9 cellular contexts compared by ENCODE assay signal in the genomic region with DNA sequence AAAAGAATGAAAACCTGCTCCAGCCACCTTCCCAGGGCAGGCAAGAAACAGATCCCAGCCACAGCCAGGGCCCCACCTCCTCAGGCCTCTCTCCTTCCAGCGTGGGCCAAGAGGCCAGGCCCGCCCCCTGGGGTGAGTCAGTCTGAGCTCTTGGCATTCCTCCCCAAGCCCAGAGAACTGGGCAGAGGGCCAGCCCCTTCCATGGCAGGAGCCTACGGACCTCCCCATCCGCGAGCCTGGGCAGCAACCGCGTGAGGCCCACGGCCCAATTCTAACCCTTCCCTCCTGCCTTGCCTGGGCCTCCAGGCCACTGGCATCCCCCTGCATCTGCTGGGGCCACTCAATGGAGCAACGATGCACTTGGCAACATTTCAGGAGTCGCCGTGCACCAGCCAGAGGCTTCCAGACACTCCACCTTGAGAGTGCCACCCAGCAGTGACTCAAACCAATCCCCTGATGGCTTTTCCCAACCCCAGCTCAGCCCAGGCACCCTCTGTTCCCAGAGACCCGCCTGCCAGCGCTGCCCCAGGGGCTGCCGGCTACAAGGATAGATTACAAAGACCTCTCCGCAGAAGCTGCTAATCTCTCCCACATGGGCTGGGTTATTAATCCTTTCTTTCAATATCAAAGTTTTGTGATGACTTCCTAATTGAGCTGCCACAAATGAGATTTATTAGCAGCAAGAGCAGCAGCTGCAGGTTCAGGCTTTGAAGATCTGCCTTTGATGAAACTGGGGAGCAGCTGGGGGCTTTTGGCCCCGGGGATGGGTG.
DNase-seq lines count a peak whose midpoint lies in the region; ATAC-seq and TF ChIP-seq lines count a peak whose summit lies in the region.
"Had no signal": no experiment of that assay in that cellular context is flagged by ENCODE, and none has a peak within 500 bp of the region (broad histone marks: within the 10 kb centered on the region; RNA-seq: fewer than 3 reads in every experiment).

No MANE protein-coding gene starts in this region.

- TF ChIP-seq CTCF in DOHH2 (IDR thresholded peaks at IDR 0.05; ENCODE audit: low read depth, low read length, poor library complexity, severe bottlenecking) (no peak), heart right ventricle (IDR thresholded peaks at IDR 0.05) (no peak)

- peaks cover 9% of the 10 kb centered on the region for H3K79me2 ChIP-seq in DOHH2 (ENCODE audit: control insufficient read depth, low read length)

- H3K4me1 ChIP-seq in DOHH2 (ENCODE audit: control insufficient read depth, low read length) = peaks cover 58% of the 10 kb centered on the region
- peaks cover 2 to 23% (median 14%) of the 10 kb centered on the region in 9 donors for H3K4me1 ChIP-seq in heart right ventricle

- H3K9me3 ChIP-seq in DOHH2 (ENCODE audit: control insufficient read depth, insufficient read depth, low read length) (no peaks in the 10 kb centered on the region), heart right ventricle (no peaks in the 10 kb centered on the region)

- H4K20me1 ChIP-seq in DOHH2 (ENCODE audit: control insufficient read depth, insufficient read depth, low read depth, low read length) = no peaks in the 10 kb centered on the region

- H3K4me2 ChIP-seq in DOHH2 (ENCODE audit: low read length) = peak overlapping the region; percentile 53

- DNase-seq in NCI-H2029 treated with DMSO at 0.1 percent for 48 hours (lab: John Stamatoyannopoulos, UW) = peak; percentile 91
- DNase-seq in amniotic epithelial cell (ENCODE audit: low read depth) = peak; percentile 96
- peak; percentile 95 for DNase-seq in heart right ventricle
- peak; percentile 77 to 97 (median 89) for DNase-seq in posterior cingulate gyrus
- DNase-seq in effector CD4-positive, alpha-beta T cell = no peak

- intact Hi-C loops in heart right ventricle (cut with DNase I) (loop anchor here in 2 of 10 donors (5.0 to 10.0 kb wide), 2 partner anchors 81 to 108 kb away; no protein-coding TSS in a partner anchor), posterior cingulate gyrus (cut with DNase I) (no loop called here)

- peaks cover 67% of the 10 kb centered on the region for H3K36me3 ChIP-seq in DOHH2 (ENCODE audit: control insufficient read depth, low read length)
- H3K36me3 ChIP-seq in heart right ventricle = peaks cover 0 to 32% (median 0%) of the 10 kb centered on the region in 9 donors

- H3K4me3 ChIP-seq in DOHH2 (ENCODE audit: low read length) (peak overlapping the region; percentile 31), heart right ventricle (peak overlapping the region in 1 of 10 donors; percentile 18)
- H3K4me3 ChIP-seq: SK-N-MC had no signal

- H3K27ac ChIP-seq in DOHH2 (ENCODE audit: low read depth, low read length) (peak overlapping the region; percentile 76), heart right ventricle (peak overlapping the region in 9 of 10 donors; percentile 31 to 76 (median 53))
- H3K27ac ChIP-seq: SK-N-MC had no signal

- peaks cover 15% of the 10 kb centered on the region for H3F3A ChIP-seq in DOHH2 (ENCODE audit: control insufficient read depth, insufficient read depth)

- H3K27me3 ChIP-seq in DOHH2 (ENCODE audit: control insufficient read depth, low read length) = no peaks in the 10 kb centered on the region
- H3K27me3 ChIP-seq in heart right ventricle = no peaks in the 10 kb centered on the region

- 19 to 23% methylated on average over 16 of the region's 16 CpGs for WGBS in heart right ventricle, 2 donors

- no peaks in the 10 kb centered on the region for H3K9me2 ChIP-seq in DOHH2 (replicated peaks; ENCODE audit: control insufficient read depth, low read length)

- peak; percentile 97 to 99 (median 98) for ATAC-seq in heart right ventricle
- ATAC-seq in HG03442 (IDR thresholded peaks at IDR 0.05; ENCODE audit: unreplicated experiment) = no peak
- no peak for ATAC-seq in HG02970 (IDR thresholded peaks at IDR 0.05; ENCODE audit: low FRiP score, unreplicated experiment)

Comparison
In these comparisons a context has a peak if more than half of its experiments do, and no peak if none do; other contexts are left out.
1. ATAC-seq: peak in heart right ventricle (8 of 8); none in HG03442 (single experiment) and HG02970 (single experiment).